ENCODE assay signal across 17 cellular contexts in the genomic region with DNA sequence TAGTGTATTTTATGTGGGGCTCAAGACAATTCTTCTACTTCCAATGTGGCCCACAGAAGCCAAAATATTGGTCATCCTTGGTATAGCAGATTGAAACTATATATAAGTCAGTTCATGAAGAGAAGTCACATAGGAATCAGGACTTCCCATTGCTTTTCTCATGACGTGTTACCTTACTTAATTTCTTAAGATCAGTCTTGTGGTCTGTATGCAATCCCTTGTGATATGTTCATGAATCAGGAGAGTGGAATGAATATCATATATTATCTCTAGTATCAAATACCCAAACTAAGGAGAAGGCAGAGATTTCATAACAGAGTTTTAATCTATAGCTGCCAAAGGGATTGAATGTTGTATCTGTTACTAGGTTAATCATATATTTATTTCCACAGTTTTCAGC.
"Had no signal": no experiment of that assay in that cellular context is flagged by ENCODE, and none has a peak within 500 bp of the region (broad histone marks: within the 10 kb centered on the region; RNA-seq: fewer than 3 reads in every experiment).

No MANE protein-coding gene starts in this region.

- H3K36me3 ChIP-seq: ascending aorta, left lung, tibial nerve, uterus had no signal

- H3K4me1 ChIP-seq: ascending aorta, left lung, tibial nerve, uterus had no signal

- DNase-seq: activated CD4-positive, alpha-beta T cell treated with anti-CD3 and anti-CD28 coated beads for 1 hour; activated CD4-positive, alpha-beta T cell treated with anti-CD3 and anti-CD28 coated beads, Interleukin-2, amount 50 U/mL, for 4 hours; activated effector memory CD4-positive, alpha-beta T cell treated with anti-CD3 and anti-CD28 coated beads, Interleukin-2, amount 50 U/mL, for 16 hours; activated naive CD4-positive, alpha-beta T cell treated with anti-CD3 and anti-CD28 coated beads, Interleukin-2, amount 50 U/mL, for 16 hours; activated T-cell treated with anti-CD3 and anti-CD28 coated beads, Interleukin-2, amount 50 U/mL, for 72 hours; dorsolateral prefrontal cortex; left lung; occipital lobe; posterior cingulate gyrus; stimulated activated CD4-positive, alpha-beta T cell treated with anti-CD3 and anti-CD28 coated beads, Interleukin-12 subunit alpha, Interleukin-12 subunit beta, amount 100 ng/mL, for 4 hours; stimulated activated CD4-positive, alpha-beta T cell treated with anti-CD3 and anti-CD28 coated beads, Interleukin-1b, Interleukin-23, amount 100 ng/mL, for 48 hours; stimulated activated naive CD4-positive, alpha-beta T cell treated with Interleukin-2 at 50 U/mL for 16 hours; substantia nigra; uterus had no signal

- H3K9me3 ChIP-seq: ascending aorta, left lung, tibial nerve, uterus had no signal

- H3K4me3 ChIP-seq: ascending aorta, dorsolateral prefrontal cortex, left lung, tibial nerve, uterus had no signal

- H3K27me3 ChIP-seq: ascending aorta, dorsolateral prefrontal cortex, left lung, tibial nerve, uterus had no signal

- H3K27ac ChIP-seq: ascending aorta, dorsolateral prefrontal cortex, epithelial cell of prostate, left lung, tibial nerve, uterus had no signal
